10 cellular contexts compared by ENCODE assay signal in genomic region chr1:205455581-205456382, GRCh38. TPM values are rescaled to one million over a fixed set of nuclear protein-coding genes. Genes with fewer than 3 reads are reported as not detected.
DNase-seq lines count a peak whose midpoint lies in the region; ATAC-seq, FAIRE-seq and TF ChIP-seq lines count a peak whose summit lies in the region.
"Had no signal": no experiment of that assay in that cellular context is flagged by ENCODE, and none has a peak within 500 bp of the region (broad histone marks: within the 10 kb centered on the region; RNA-seq: fewer than 3 reads in every experiment).

BLACAT1 (minus strand) TSS chr1:205456045.

- in situ Hi-C loops in HepG2 (cut with HindIII; ENCODE audit: extremely low pct_ligation_motif_present, low pct_unique_long_range_greater_than_20kb): no loop called here

- no peak within 1 kb of the TSS for H2BK15ac ChIP-seq in mesenchymal stem cell (ENCODE audit: low read depth, poor library complexity, severe bottlenecking)

- TF ChIP-seq RAD21 in HepG2 (CRISPR knock-in tag; IDR thresholded peaks at IDR 0.05): no peak

- H3K27me3 Mint-ChIP-seq in activated naive CD8-positive, alpha-beta T cell treated with anti-CD3 and anti-CD28 coated beads, Interleukin-2, amount 10 ng/mL, durations not matched to agents 7 days and 5 days: peaks cover 79% of the 10 kb centered on the region

- H3K9me3 ChIP-seq in HepG2 (ENCODE audit: low read length) (no peaks in the 10 kb centered on the region), right lobe of liver (no peaks in the 10 kb centered on the region), mesenchymal stem cell (ENCODE audit: control insufficient read depth, low read length) (no peaks in the 10 kb centered on the region), vagina (no peaks in the 10 kb centered on the region)
- H3K9me3 ChIP-seq: body of pancreas had no signal

- no peaks in the 10 kb centered on the region for H3K36me3 Mint-ChIP-seq in activated naive CD8-positive, alpha-beta T cell treated with anti-CD3 and anti-CD28 coated beads, Interleukin-2, amount 10 ng/mL, durations not matched to agents 7 days and 5 days

- POLR2A ChIA-PET in HepG2 (lab: Yijun Ruan, JAX): no interaction called here
- POLR2A ChIA-PET in activated naive CD8-positive, alpha-beta T cell treated with anti-CD3 and anti-CD28 coated beads, Interleukin-2, amount 10 ng/mL, durations not matched to agents 7 days and 5 days (lab: Charles Lee): no interaction called here

- intact Hi-C loops in HepG2 (cut with micrococcal nuclease; ENCODE audit: unreplicated experiment) (loop anchor here (2.0 to 10.0 kb wide), 2 partner anchors 59 to 121 kb away; no protein-coding TSS in a partner anchor), right lobe of liver (cut with DNase I) (no loop called here), vagina (cut with DNase I) (no loop called here)

- no peak within 1 kb of the TSS for H3K9ac ChIP-seq in HepG2 (ENCODE audit: insufficient read depth, low read depth, low read length)
- H3K9ac ChIP-seq in mesenchymal stem cell (ENCODE audit: low read length): no peak within 1 kb of the TSS

- H3K14ac ChIP-seq in mesenchymal stem cell (ENCODE audit: low read length in 2 of 2): no peak within 1 kb of the TSS

- no peak within 1 kb of the TSS for H2BK5ac ChIP-seq in mesenchymal stem cell (ENCODE audit: low read depth, low read length, poor library complexity, severe bottlenecking)

- CTCF ChIA-PET in HepG2 (lab: Yijun Ruan, JAX; ENCODE audit: low intra/inter-chr PET ratio, low total read pairs): interaction anchor here (1.6 kb wide), 1 partner anchor 59 kb away, joined by 8 read pairs; no protein-coding TSS in a partner anchor

- TF ChIP-seq POLR2A in HepG2 (IDR thresholded peaks at IDR 0.05; ENCODE audit: insufficient read depth in 1 of 2, low read depth in 2 of 2, low read length in 2 of 2) (no peak), right lobe of liver (IDR thresholded peaks at IDR 0.05) (no peak), vagina (IDR thresholded peaks at IDR 0.05) (no peak)

- H3K23ac ChIP-seq in mesenchymal stem cell (ENCODE audit: low read length in 2 of 2): peak within 1 kb of the TSS in 1 of 2 experiments; percentile 85

- H4K91ac ChIP-seq in mesenchymal stem cell (ENCODE audit: low read length): no peak within 1 kb of the TSS

- H3K36me3 ChIP-seq in HepG2 (replicated peaks in 1 of 2; ENCODE audit: control insufficient read depth in 1 of 2, insufficient read depth in 2 of 2, low read length in 2 of 2) (no peaks in the 10 kb centered on the region), right lobe of liver (no peaks in the 10 kb centered on the region), mesenchymal stem cell (ENCODE audit: control insufficient read depth in 1 of 2, insufficient read depth in 2 of 2, low read depth in 1 of 2, low read length in 2 of 2) (no peaks in the 10 kb centered on the region), vagina (no peaks in the 10 kb centered on the region)

- no peaks in the 10 kb centered on the region for H3K9me3 Mint-ChIP-seq in activated naive CD8-positive, alpha-beta T cell treated with anti-CD3 and anti-CD28 coated beads, Interleukin-2, amount 10 ng/mL, durations not matched to agents 7 days and 5 days

- peaks cover 9% of the 10 kb centered on the region for H3K4me1 Mint-ChIP-seq in activated naive CD8-positive, alpha-beta T cell treated with anti-CD3 and anti-CD28 coated beads, Interleukin-2, amount 10 ng/mL, durations not matched to agents 7 days and 5 days

- FAIRE-seq in HepG2 (lab: Jason Lieb, UNC): no peak

- H2BK120ac ChIP-seq in mesenchymal stem cell (ENCODE audit: low read depth, low read length): no peak within 1 kb of the TSS

- ATAC-seq in HepG2 (no peak), right lobe of liver (no peak), GM21515 (IDR thresholded peaks at IDR 0.05; ENCODE audit: unreplicated experiment) (no peak)
- ATAC-seq in activated naive CD8-positive, alpha-beta T cell treated with anti-CD3 and anti-CD28 coated beads, Interleukin-2, amount 10 ng/mL, durations not matched to agents 7 days and 5 days (ENCODE audit: low read depth): no peak

- no peak for TF ChIP-seq EP300 in HepG2 (IDR thresholded peaks at IDR 0.05; ENCODE audit: low read depth in 2 of 2, low read length in 2 of 2)
- no peak for TF ChIP-seq EP300 in HepG2 (CRISPR knock-in tag; IDR thresholded peaks at IDR 0.05; ENCODE audit: borderline replicate concordance)

- H3K4me3 ChIP-seq in HepG2 (replicated peaks in 1 of 3; ENCODE audit: insufficient read depth in 1 of 3, low read depth in 2 of 3, low read length in 3 of 3): peak within 1 kb of the TSS in 2 of 3 experiments; percentile 34 to 58; a peak in 3 of 6 replicates
- H3K4me3 ChIP-seq in right lobe of liver: no peak within 1 kb of the TSS
- H3K4me3 ChIP-seq in mesenchymal stem cell (ENCODE audit: insufficient read depth in 1 of 2, low read depth in 1 of 2, low read length in 2 of 2): no peak within 1 kb of the TSS
- H3K4me3 ChIP-seq in vagina: peak within 1 kb of the TSS; percentile 6 to 27
- H3K4me3 ChIP-seq: body of pancreas had no signal

- peak within 1 kb of the TSS; percentile 1 for H3K27ac Mint-ChIP-seq in activated naive CD8-positive, alpha-beta T cell treated with anti-CD3 and anti-CD28 coated beads, Interleukin-2, amount 10 ng/mL, durations not matched to agents 7 days and 5 days

- H3K4me1 ChIP-seq in HepG2 (ENCODE audit: insufficient read depth, low read length) (peaks cover 40% of the 10 kb centered on the region), right lobe of liver (peaks cover 0 to 10% (median 2%) of the 10 kb centered on the region in 4 donors), mesenchymal stem cell (ENCODE audit: control insufficient read depth, insufficient read depth, low read depth, low read length) (peaks cover 14% of the 10 kb centered on the region), vagina (peaks cover 13% of the 10 kb centered on the region)

- TF ChIP-seq CTCF in HepG2 (CRISPR knock-in tag; IDR thresholded peaks at IDR 0.05) (no peak), right lobe of liver (IDR thresholded peaks at IDR 0.05) (no peak), vagina (IDR thresholded peaks at IDR 0.05) (no peak)

- no peak within 1 kb of the TSS for H4K8ac ChIP-seq in mesenchymal stem cell (ENCODE audit: low read length)

- no peak within 1 kb of the TSS for H3K4ac ChIP-seq in mesenchymal stem cell (ENCODE audit: low read depth in 1 of 2, low read length in 2 of 2)

- WGBS in HepG2 (ENCODE audit: low lambda C conversion rate): 14% methylated on average over 33 of the region's 53 CpGs
- WGBS in right lobe of liver (ENCODE audit: insufficient coverage, low coverage, low lambda C conversion rate, missing lambda C conversion rate): 3% methylated on average over 42 of the region's 53 CpGs
- WGBS in mesenchymal stem cell: under 1% methylated on average over 53 of the region's 53 CpGs

- no peak within 1 kb of the TSS for H3K18ac ChIP-seq in mesenchymal stem cell (ENCODE audit: low read depth in 1 of 2, low read length in 2 of 2)

- BruUV-seq in HepG2 (replicated peaks; lab: Mats Ljungman, UMichigan): no TSS peak

- H2AK5ac ChIP-seq in mesenchymal stem cell (ENCODE audit: low read length, severe bottlenecking): no peak within 1 kb of the TSS

- no peak within 1 kb of the TSS for H2AFZ ChIP-seq in HepG2 (ENCODE audit: low read length)
- H2AFZ ChIP-seq in mesenchymal stem cell (ENCODE audit: low read depth, low read length): no peak within 1 kb of the TSS

- no peak within 1 kb of the TSS for H2BK12ac ChIP-seq in mesenchymal stem cell (ENCODE audit: low read length in 2 of 2)

- H3K27me3 ChIP-seq in HepG2 (ENCODE audit: control insufficient read depth in 1 of 2, insufficient read depth in 2 of 2, low read length in 2 of 2): peaks cover 0 to 73% of the 10 kb centered on the region in 2 experiments; a peak in 4 of 5 replicates
- peaks cover 3 to 35% of the 10 kb centered on the region in 2 donors for H3K27me3 ChIP-seq in right lobe of liver
- H3K27me3 ChIP-seq in mesenchymal stem cell (ENCODE audit: control insufficient read depth in 1 of 2, insufficient read depth in 1 of 2, low read length in 2 of 2): peaks cover 93 to 94% of the 10 kb centered on the region in 2 experiments
- peaks cover 23% of the 10 kb centered on the region for H3K27me3 ChIP-seq in vagina

- H4K20me1 ChIP-seq in HepG2 (ENCODE audit: insufficient read depth, low read length): no peaks in the 10 kb centered on the region

- no peak within 1 kb of the TSS for H3K27ac ChIP-seq in HepG2 (ENCODE audit: extremely low read length, insufficient read depth, low read length)
- H3K27ac ChIP-seq in right lobe of liver: no peak within 1 kb of the TSS
- H3K27ac ChIP-seq in mesenchymal stem cell (ENCODE audit: low read length, poor library complexity, severe bottlenecking): no peak within 1 kb of the TSS
- H3K27ac ChIP-seq in vagina: no peak within 1 kb of the TSS
- H3K27ac ChIP-seq: body of pancreas had no signal

- H3K4me2 ChIP-seq in HepG2 (ENCODE audit: low read depth, low read length): peak within 1 kb of the TSS; percentile 58
- peak within 1 kb of the TSS; percentile 44 for H3K4me2 ChIP-seq in mesenchymal stem cell (ENCODE audit: low read length, poor library complexity, severe bottlenecking)

- DNase-seq in HepG2 (ENCODE audit: low spot score) (no peak), right lobe of liver (no peak), mesenchymal stem cell (no peak), vagina (ENCODE audit: extremely low spot score in 2 of 2) (no peak), kidney tubule cell (ENCODE audit: low spot score) (no peak)
- no peak for DNase-seq in activated naive CD8-positive, alpha-beta T cell treated with anti-CD3 and anti-CD28 coated beads, Interleukin-2, amount 10 ng/mL, durations not matched to agents 7 days and 5 days
- no peak for DNase-seq in stimulated activated CD4-positive, alpha-beta T cell treated with anti-CD3 and anti-CD28 coated beads, Interleukin-4, amount 100 ng/mL, for 24 hours
- DNase-seq: body of pancreas, NCI-H1694 treated with DMSO at 0.1 percent for 48 hours had no signal

- H3K4me3 Mint-ChIP-seq in activated naive CD8-positive, alpha-beta T cell treated with anti-CD3 and anti-CD28 coated beads, Interleukin-2, amount 10 ng/mL, durations not matched to agents 7 days and 5 days: peak within 1 kb of the TSS; percentile 71

- H3K79me1 ChIP-seq in mesenchymal stem cell (replicated peaks; ENCODE audit: low read length, poor library complexity, severe bottlenecking): no peaks in the 10 kb centered on the region

- H3K79me2 ChIP-seq in HepG2 (ENCODE audit: insufficient read depth, low read length): no peaks in the 10 kb centered on the region

RNA-seq across cellular contexts. Expression of gene BLACAT1, which starts in this region (rescaled TPM):
- 0.42 and 1.2 TPM in 2 replicates for total RNA-seq in HepG2 (2016; rRNA removed; fragmentation: Illumina TruSeq; extraction: Trizol)
- 0.18 TPM in 1 of 2 replicates, not detected in the other for total RNA-seq in HepG2 (2016; cell fraction: cytosol; rRNA removed; fragmentation: Illumina TruSeq; extraction: Trizol; ENCODE audit: low read depth)
- 0.28 and 1.4 TPM in 2 replicates for total RNA-seq in HepG2 (2016; cell fraction: insoluble cytoplasmic fraction; rRNA removed; fragmentation: Illumina TruSeq; extraction: Trizol)
- total RNA-seq in HepG2 (2016; cell fraction: membrane; rRNA removed; fragmentation: Illumina TruSeq; extraction: Trizol): 0.10 and 0.28 TPM in 2 replicates
- 2.8 and 3.4 TPM in 2 replicates for total RNA-seq in HepG2 (2016; cell fraction: nucleus; rRNA removed; fragmentation: Illumina TruSeq; extraction: Trizol)
- polyA plus RNA-seq in HepG2 (2011; rRNA removed): 2.7 and 2.8 TPM in 2 replicates
- 1.2 and 1.4 TPM in 2 replicates for polyA plus RNA-seq in HepG2 (2011; cell fraction: cytosol; rRNA removed)
- 6.9 and 7.0 TPM in 2 replicates for polyA plus RNA-seq in HepG2 (2011; cell fraction: nucleus; rRNA removed)
- 0.36 and 0.88 TPM in 2 replicates for polyA plus RNA-seq in HepG2 (2012)
- polyA plus RNA-seq in HepG2 (2016; cell fraction: cytosol; fragmentation: Illumina TruSeq; extraction: Trizol; ENCODE audit: low read depth): 0.07 and 0.09 TPM in 2 replicates
- 0.48 and 0.52 TPM in 2 replicates for polyA plus RNA-seq in HepG2 (2016; cell fraction: insoluble cytoplasmic fraction; fragmentation: Illumina TruSeq; extraction: Trizol; ENCODE audit: low read depth)
- 0.12 and 0.19 TPM in 2 replicates for polyA plus RNA-seq in HepG2 (2016; cell fraction: membrane; fragmentation: Illumina TruSeq; extraction: Trizol; ENCODE audit: low read depth)
- 2.2 and 2.7 TPM in 2 replicates for polyA plus RNA-seq in HepG2 (2016; cell fraction: nucleus; fragmentation: Illumina TruSeq; extraction: Trizol; ENCODE audit: insufficient read depth, low read depth)
- polyA minus RNA-seq in HepG2 (2011; rRNA and poly(A)+ RNA removed; ENCODE audit: low replicate concordance): 0.37 and 5.7 TPM in 2 replicates
- polyA minus RNA-seq in HepG2 (2011; cell fraction: cytosol; rRNA and poly(A)+ RNA removed): 0.79 and 0.97 TPM in 2 replicates
- polyA minus RNA-seq in HepG2 (2011; cell fraction: nucleus; rRNA and poly(A)+ RNA removed): 9.9 and 10.4 TPM in 2 replicates
- total RNA-seq in right lobe of liver: under 1 TPM in 1 of 6 experiments, not detected in 5; 0.06 TPM
- total RNA-seq in activated naive CD8-positive, alpha-beta T cell treated with anti-CD3 and anti-CD28 coated beads, Interleukin-2, amount 10 ng/mL, durations not matched to agents 7 days and 5 days: under 1 TPM; 0.51 to 0.83 TPM
- polyA plus RNA-seq in mesenchymal stem cell (2013, experiment 1 of 2): not detected
- not detected for polyA plus RNA-seq in mesenchymal stem cell (2013, experiment 2 of 2)
- total RNA-seq in vagina: 0.98 TPM

Comparison
In these comparisons a context has a peak if more than half of its experiments do, and no peak if none do; other contexts are left out.
1. H3K4me3 ChIP-seq: peak in HepG2 (2 of 3) and vagina (2 of 2); none in right lobe of liver (0 of 3) and mesenchymal stem cell (0 of 2).